Comparison of ENCODE assay signal across 14 cellular contexts in genomic region chr2:66534461-66534860, GRCh38.
"Had no signal": no experiment of that assay in that cellular context is flagged by ENCODE, and none has a peak within 500 bp of the region (broad histone marks: within the 10 kb centered on the region; RNA-seq: fewer than 3 reads in every experiment).

No MANE protein-coding gene starts in this region.

- H3K4me1 Mint-ChIP-seq: stimulated activated naive B cell treated with anti-CD40 and anti-IgM and Interleukin-4, amounts not matched to agents 10 μg/mL and 1 μg/mL and 100 μg/mL, for 72 hours had no signal

- H3K4me3 Mint-ChIP-seq: activated naive CD4-positive, alpha-beta T cell treated with anti-CD3 and anti-CD28 coated beads for 36 hours; neural progenitor cell; stimulated activated naive B cell treated with anti-CD40 and anti-IgM and Interleukin-4, amounts not matched to agents 10 μg/mL and 1 μg/mL and 100 μg/mL, for 72 hours had no signal

- H3K4me3 ChIP-seq: hepatocyte, neural progenitor cell, ovary, tibial artery had no signal

- H3K9me3 ChIP-seq: ovary, tibial artery had no signal

- H3K27me3 ChIP-seq: hepatocyte, neural progenitor cell, ovary, tibial artery had no signal

- H3K36me3 Mint-ChIP-seq: stimulated activated naive B cell treated with anti-CD40 and anti-IgM and Interleukin-4, amounts not matched to agents 10 μg/mL and 1 μg/mL and 100 μg/mL, for 72 hours had no signal

- DNase-seq: activated CD4-positive, alpha-beta T cell treated with anti-CD3 and anti-CD28 coated beads for 1 hour; activated CD4-positive, alpha-beta T cell treated with anti-CD3 and anti-CD28 coated beads, Interleukin-2, amount 50 U/mL, for 4 hours; activated naive CD4-positive, alpha-beta T cell treated with anti-CD3 and anti-CD28 coated beads for 36 hours; activated T-cell treated with anti-CD3 and anti-CD28 coated beads for 4 hours; ovary; stimulated activated CD4-positive, alpha-beta T cell treated with anti-CD3 and anti-CD28 coated beads, Interleukin-2, amount 100 ng/mL, for 48 hours; stimulated activated naive B cell treated with anti-CD40 and anti-IgM and Interleukin-4, amounts not matched to agents 10 μg/mL and 1 μg/mL and 100 μg/mL, for 72 hours; T-helper 1 cell; T1000; tibial artery had no signal

- H3K27ac Mint-ChIP-seq: activated naive CD4-positive, alpha-beta T cell treated with anti-CD3 and anti-CD28 coated beads for 36 hours; neural progenitor cell; stimulated activated naive B cell treated with anti-CD40 and anti-IgM and Interleukin-4, amounts not matched to agents 10 μg/mL and 1 μg/mL and 100 μg/mL, for 72 hours had no signal

- H3K9me3 Mint-ChIP-seq: neural progenitor cell had no signal

- FAIRE-seq: colon, keratinocyte had no signal

- H3K36me3 ChIP-seq: neural progenitor cell, ovary, tibial artery had no signal

- H3K27ac ChIP-seq: hepatocyte, neural progenitor cell, ovary, tibial artery had no signal
